ENCODE assay signal across 17 cellular contexts in genomic region chr13:50467156-50467814, GRCh38.
"Had no signal": no experiment of that assay in that cellular context is flagged by ENCODE, and none has a peak within 500 bp of the region (broad histone marks: within the 10 kb centered on the region; RNA-seq: fewer than 3 reads in every experiment).

No MANE protein-coding gene starts in this region.

- H3K4me3 Mint-ChIP-seq: activated CD4-positive, alpha-beta memory T cell treated with anti-CD3 and anti-CD28 coated beads, Interleukin-2, amount 10 ng/mL, durations not matched to agents 7 days and 5 days; activated naive CD4-positive, alpha-beta T cell treated with anti-CD3 and anti-CD28 coated beads, Interleukin-2, amount 50 U/mL, for 24 hours; activated T-cell treated with anti-CD3 and anti-CD28 coated beads, Interleukin-2, amount 50 U/mL, for 4 hours; stimulated activated naive CD8-positive, alpha-beta T cell treated with anti-CD3 and anti-CD28 coated beads, Interleukin-15, Interleukin-2, amounts not matched to agents 100 ng/mL and 50 ng/mL, for 24 hours; type B pancreatic cell had no signal

- DNase-seq: activated CD4-positive, alpha-beta memory T cell treated with anti-CD3 and anti-CD28 coated beads, Interleukin-2, amount 10 ng/mL, durations not matched to agents 7 days and 5 days; activated CD4-positive, alpha-beta T cell treated with anti-CD3 and anti-CD28 coated beads for 4 hours; activated effector memory CD4-positive, alpha-beta T cell treated with Interleukin-2 at 50 U/mL for 16 hours; activated T-cell treated with anti-CD3 and anti-CD28 coated beads, Interleukin-2, amount 50 U/mL, for 4 hours; cortex of kidney; effector CD4-positive, alpha-beta T cell; heart right ventricle; left cardiac atrium; lower lobe of right lung; ovary; small intestine; T-helper 1 cell had no signal

- H3K9me3 ChIP-seq: heart right ventricle, lower lobe of right lung, ovary had no signal

- H3K27ac ChIP-seq: lower lobe of right lung, ovary had no signal

- H3K9me3 Mint-ChIP-seq: activated CD4-positive, alpha-beta memory T cell treated with anti-CD3 and anti-CD28 coated beads, Interleukin-2, amount 10 ng/mL, durations not matched to agents 7 days and 5 days; activated naive CD4-positive, alpha-beta T cell treated with anti-CD3 and anti-CD28 coated beads, Interleukin-2, amount 50 U/mL, for 24 hours; activated T-cell treated with anti-CD3 and anti-CD28 coated beads, Interleukin-2, amount 50 U/mL, for 4 hours; stimulated activated naive CD8-positive, alpha-beta T cell treated with anti-CD3 and anti-CD28 coated beads, Interleukin-15, Interleukin-2, amounts not matched to agents 100 ng/mL and 50 ng/mL, for 24 hours; type B pancreatic cell had no signal

- ATAC-seq: activated T-cell treated with anti-CD3 and anti-CD28 coated beads, Interleukin-2, amount 50 U/mL, for 4 hours; lower lobe of right lung had no signal

- H3K4me1 ChIP-seq: lower lobe of right lung had no signal

- H3K4me3 ChIP-seq: heart right ventricle, lower lobe of right lung, ovary had no signal

- H3K4me1 Mint-ChIP-seq: activated CD4-positive, alpha-beta memory T cell treated with anti-CD3 and anti-CD28 coated beads, Interleukin-2, amount 10 ng/mL, durations not matched to agents 7 days and 5 days; activated naive CD4-positive, alpha-beta T cell treated with anti-CD3 and anti-CD28 coated beads, Interleukin-2, amount 50 U/mL, for 24 hours had no signal

- FAIRE-seq: endothelial cell of umbilical vein, frontal cortex, small intestine had no signal

- H3K27me3 Mint-ChIP-seq: type B pancreatic cell had no signal

- H3K36me3 Mint-ChIP-seq: activated naive CD4-positive, alpha-beta T cell treated with anti-CD3 and anti-CD28 coated beads, Interleukin-2, amount 50 U/mL, for 24 hours; type B pancreatic cell had no signal

- H3K27me3 ChIP-seq: heart right ventricle, ovary had no signal

- H3K27ac Mint-ChIP-seq: activated CD4-positive, alpha-beta memory T cell treated with anti-CD3 and anti-CD28 coated beads, Interleukin-2, amount 10 ng/mL, durations not matched to agents 7 days and 5 days; activated naive CD4-positive, alpha-beta T cell treated with anti-CD3 and anti-CD28 coated beads, Interleukin-2, amount 50 U/mL, for 24 hours; stimulated activated naive CD8-positive, alpha-beta T cell treated with anti-CD3 and anti-CD28 coated beads, Interleukin-15, Interleukin-2, amounts not matched to agents 100 ng/mL and 50 ng/mL, for 24 hours; type B pancreatic cell had no signal

- H3K36me3 ChIP-seq: heart right ventricle, lower lobe of right lung, ovary had no signal
